ENCODE assay signal across 9 cellular contexts in the genomic region with DNA sequence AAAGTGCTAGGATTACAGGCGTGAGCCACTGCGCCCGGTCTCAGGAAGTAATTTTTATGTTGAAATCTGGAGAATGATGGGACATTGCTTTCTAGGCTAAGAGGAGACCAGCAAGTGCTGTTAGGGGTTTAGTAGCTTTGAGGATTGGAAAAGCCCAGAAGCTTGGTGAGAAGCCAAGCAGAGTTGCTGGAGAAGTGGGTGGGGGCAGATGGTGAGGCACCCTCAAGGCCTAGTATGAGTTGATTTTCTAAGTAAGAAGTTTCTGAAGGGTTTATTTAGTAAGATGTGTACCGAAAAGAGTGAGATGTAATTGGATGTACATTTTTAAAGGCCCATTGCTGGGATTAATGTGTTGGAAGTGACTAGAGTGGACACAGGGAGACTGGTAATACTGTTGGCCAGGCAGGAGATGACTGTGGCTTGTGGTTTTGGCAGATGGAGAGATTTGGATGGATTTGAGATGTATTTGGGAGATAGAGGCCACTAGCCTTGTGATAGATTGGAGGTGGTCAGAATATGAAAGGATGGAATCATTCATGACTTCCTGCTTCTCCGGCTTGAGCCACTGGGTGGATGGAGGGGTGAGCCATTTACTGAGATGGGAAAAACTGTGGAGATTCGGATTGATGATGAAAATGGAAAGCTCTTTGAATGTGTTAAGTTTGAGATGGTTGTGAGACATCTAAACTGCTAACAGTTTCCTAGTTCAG.
A peak's percentile ranks its signal among the peaks of the same experiment; 100 is the strongest.
DNase-seq lines count a peak whose midpoint lies in the region; ATAC-seq, FAIRE-seq and TF ChIP-seq lines count a peak whose summit lies in the region.
"Had no signal": no experiment of that assay in that cellular context is flagged by ENCODE, and none has a peak within 500 bp of the region (broad histone marks: within the 10 kb centered on the region; RNA-seq: fewer than 3 reads in every experiment).

No MANE protein-coding gene starts in this region.

- TF ChIP-seq CTCF in brain microvascular endothelial cell (IDR thresholded peaks at IDR 0.05; ENCODE audit: low read depth, low read length, missing control alignments): peak; percentile 33

- no peak for ATAC-seq in stimulated activated naive CD8-positive, alpha-beta T cell treated with anti-CD3 and anti-CD28 coated beads, Interleukin-15, Interleukin-2, amounts not matched to agents 100 U/mL and 50 U/mL, for 24 hours
- ATAC-seq in GM21737 (IDR thresholded peaks at IDR 0.05; ENCODE audit: unreplicated experiment) (no peak), GM18520 (IDR thresholded peaks at IDR 0.05; ENCODE audit: unreplicated experiment) (no peak)

- no peak for DNase-seq in stimulated activated naive CD8-positive, alpha-beta T cell treated with anti-CD3 and anti-CD28 coated beads, Interleukin-15, Interleukin-2, amounts not matched to agents 100 U/mL and 50 U/mL, for 24 hours
- DNase-seq in RCC 7860 (ENCODE audit: low spot score) (peak; percentile 65), brain microvascular endothelial cell (peak; percentile 61), urothelium cell line (ENCODE audit: low spot score) (peak; percentile 18), NCI-H510A (lab: John Stamatoyannopoulos, UW) (no peak)
- DNase-seq: colonic mucosa had no signal

- H3K27ac Mint-ChIP-seq in stimulated activated naive CD8-positive, alpha-beta T cell treated with anti-CD3 and anti-CD28 coated beads, Interleukin-15, Interleukin-2, amounts not matched to agents 100 ng/mL and 50 ng/mL, for 24 hours: peak overlapping the region; percentile 70

- H3K27ac ChIP-seq in brain microvascular endothelial cell: no peak overlapping the region
- H3K27ac ChIP-seq: colonic mucosa had no signal

- peaks cover 28% of the 10 kb centered on the region for H3K4me1 Mint-ChIP-seq in stimulated activated naive CD8-positive, alpha-beta T cell treated with anti-CD3 and anti-CD28 coated beads, Interleukin-15, Interleukin-2, amounts not matched to agents 100 ng/mL and 50 ng/mL, for 24 hours (ENCODE audit: low read depth)

- no peaks in the 10 kb centered on the region for H3K27me3 ChIP-seq in brain microvascular endothelial cell (replicated peaks)
- H3K27me3 ChIP-seq: colonic mucosa had no signal

- H3K9me3 Mint-ChIP-seq in stimulated activated naive CD8-positive, alpha-beta T cell treated with anti-CD3 and anti-CD28 coated beads, Interleukin-15, Interleukin-2, amounts not matched to agents 100 ng/mL and 50 ng/mL, for 24 hours: no peaks in the 10 kb centered on the region

- peak; percentile 76 for FAIRE-seq in RCC 7860 (lab: Jason Lieb, UNC)
- peak; percentile 23 for FAIRE-seq in urothelium cell line (lab: Jason Lieb, UNC)

- peak overlapping the region; percentile 47 for H3K4me3 Mint-ChIP-seq in stimulated activated naive CD8-positive, alpha-beta T cell treated with anti-CD3 and anti-CD28 coated beads, Interleukin-15, Interleukin-2, amounts not matched to agents 100 ng/mL and 50 ng/mL, for 24 hours

- in situ Hi-C loops in brain microvascular endothelial cell (cut with HindIII; ENCODE audit: low pct_ligation_motif_present, low sequenced_read_pairs): no loop called here

- H3K36me3 Mint-ChIP-seq in stimulated activated naive CD8-positive, alpha-beta T cell treated with anti-CD3 and anti-CD28 coated beads, Interleukin-15, Interleukin-2, amounts not matched to agents 100 ng/mL and 50 ng/mL, for 24 hours (ENCODE audit: low read depth): peaks cover 24% of the 10 kb centered on the region

- H3K27me3 Mint-ChIP-seq in stimulated activated naive CD8-positive, alpha-beta T cell treated with anti-CD3 and anti-CD28 coated beads, Interleukin-15, Interleukin-2, amounts not matched to agents 100 ng/mL and 50 ng/mL, for 24 hours: no peaks in the 10 kb centered on the region

- H3K4me3 ChIP-seq in brain microvascular endothelial cell (ENCODE audit: low read depth, low read length): no peak overlapping the region
- H3K4me3 ChIP-seq: colonic mucosa had no signal

- H3K36me3 ChIP-seq in brain microvascular endothelial cell (replicated peaks): no peaks in the 10 kb centered on the region
- H3K36me3 ChIP-seq: colonic mucosa had no signal

Comparison
In these comparisons a context has a peak if more than half of its experiments do, and no peak if none do; other contexts are left out.
1. DNase-seq: peak in RCC 7860 (single experiment), brain microvascular endothelial cell (single experiment) and urothelium cell line (single experiment); none in stimulated activated naive CD8-positive, alpha-beta T cell treated with anti-CD3 and anti-CD28 coated beads, Interleukin-15, Interleukin-2, amounts not matched to agents 100 U/mL and 50 U/mL, for 24 hours (single experiment) and NCI-H510A (single experiment).